Comparison of ENCODE assay signal across 17 cellular contexts in the genomic region with DNA sequence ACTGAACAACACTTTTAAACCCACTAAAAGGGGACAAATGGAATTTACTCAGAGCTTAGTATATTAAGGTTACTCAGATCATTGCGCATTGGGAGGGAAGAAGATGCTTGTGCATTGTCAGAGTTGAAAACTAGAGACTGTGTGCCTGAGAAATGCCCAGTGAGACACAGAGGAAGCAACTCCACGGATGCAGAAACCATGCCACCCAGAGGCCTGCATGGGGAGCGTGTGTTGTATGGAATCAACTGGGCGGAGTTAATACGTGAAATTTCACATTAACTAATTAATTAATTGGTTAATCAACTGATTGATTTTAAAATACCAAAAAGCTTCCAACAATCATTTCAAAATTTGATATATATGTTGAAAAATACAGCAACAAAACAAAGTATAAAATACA.
DNase-seq lines count a peak whose midpoint lies in the region; ATAC-seq and TF ChIP-seq lines count a peak whose summit lies in the region.
"Had no signal": no experiment of that assay in that cellular context is flagged by ENCODE, and none has a peak within 500 bp of the region (broad histone marks: within the 10 kb centered on the region; RNA-seq: fewer than 3 reads in every experiment).

No MANE protein-coding gene starts in this region.

- H3K4me3 ChIP-seq in endodermal cell (ENCODE audit: low read length), result no peak overlapping the region

- TF ChIP-seq CTCF in endodermal cell (conservative IDR thresholded peaks at IDR 0.05) (peak; percentile 55), type B pancreatic cell (conservative IDR thresholded peaks at IDR 0.05) (peak; percentile 18)

- no peak for ATAC-seq in GM21786 (IDR thresholded peaks at IDR 0.05; ENCODE audit: unreplicated experiment)
- ATAC-seq: activated naive CD4-positive, alpha-beta T cell treated with anti-CD3 and anti-CD28 coated beads, Interleukin-2, amount 50 U/mL, for 72 hours had no signal

- DNase-seq in NOMO-1 treated with DMSO at 0.1 percent for 48 hours (lab: John Stamatoyannopoulos, UW; ENCODE audit: unreplicated experiment), result peak; percentile 14
- DNase-seq in NOMO-1 (lab: John Stamatoyannopoulos, UW; ENCODE audit: unreplicated experiment in 2 of 2), result no peak
- peak; percentile 58 to 65 for DNase-seq in NCI-H446 (lab: John Stamatoyannopoulos, UW)
- peak; percentile 47 for DNase-seq in endodermal cell
- DNase-seq in type B pancreatic cell (ENCODE audit: extremely low spot score, unreplicated experiment), result no peak
- DNase-seq in stimulated activated naive CD4-positive, alpha-beta T cell (lab: John Stamatoyannopoulos, UW), result no peak
- DNase-seq in activated T-cell treated with anti-CD3 and anti-CD28 coated beads, Interleukin-2, amount 50 U/mL, for 48 hours, result no peak
- DNase-seq: activated CD8-positive, alpha-beta memory T cell treated with anti-CD3 and anti-CD28 coated beads for 24 hours; cerebellar nuclear complex; posterior cingulate gyrus; stimulated activated CD4-positive, alpha-beta T cell treated with anti-CD3 and anti-CD28 coated beads, Interleukin-1b, Interleukin-23, amount 100 ng/mL, for 48 hours; T1000 had no signal

- no peaks in the 10 kb centered on the region for H3K36me3 ChIP-seq in endodermal cell (ENCODE audit: control insufficient read depth, insufficient read depth, low read length)

- WGBS in endodermal cell (ENCODE audit: insufficient coverage in 1 of 2, insufficient read length in 1 of 2), 2 experiments, result 70 to 87% methylated on average over 2 to 5 of the region's 5 CpGs

- no peak overlapping the region for H3K9ac ChIP-seq in endodermal cell (ENCODE audit: extremely low read depth, low read length, poor library complexity, severe bottlenecking)

- H3K9me3 ChIP-seq in endodermal cell (ENCODE audit: control insufficient read depth, low read length), result no peaks in the 10 kb centered on the region

- peaks cover 6% of the 10 kb centered on the region for H3K4me1 ChIP-seq in endodermal cell (ENCODE audit: control insufficient read depth, insufficient read depth, low read length)

- H3K36me3 Mint-ChIP-seq in endodermal cell (ENCODE audit: low read depth) (no peaks in the 10 kb centered on the region), type B pancreatic cell (no peaks in the 10 kb centered on the region)
- H3K36me3 Mint-ChIP-seq: activated naive CD4-positive, alpha-beta T cell treated with anti-CD3 and anti-CD28 coated beads, Interleukin-2, amount 50 U/mL, for 72 hours had no signal

- H3K27ac ChIP-seq in endodermal cell (ENCODE audit: low read depth, low read length), result no peak overlapping the region
- H3K27ac ChIP-seq: epithelial cell of prostate, RWPE1 had no signal

- H3K27ac Mint-ChIP-seq in endodermal cell (no peak overlapping the region), type B pancreatic cell (no peak overlapping the region)
- H3K27ac Mint-ChIP-seq: activated naive CD4-positive, alpha-beta T cell treated with anti-CD3 and anti-CD28 coated beads, Interleukin-2, amount 50 U/mL, for 72 hours; B cell had no signal

- H3K4me1 Mint-ChIP-seq in endodermal cell (peaks cover 24% of the 10 kb centered on the region), type B pancreatic cell (ENCODE audit: unreplicated experiment) (peaks cover 5% of the 10 kb centered on the region)

- H3K27me3 ChIP-seq in endodermal cell (ENCODE audit: control insufficient read depth, insufficient read depth, low read length, poor library complexity, severe bottlenecking), result no peaks in the 10 kb centered on the region

- H3K27me3 Mint-ChIP-seq in endodermal cell (ENCODE audit: insufficient read depth) (no peaks in the 10 kb centered on the region), type B pancreatic cell (no peaks in the 10 kb centered on the region)
- H3K27me3 Mint-ChIP-seq: B cell had no signal

- H3K4me3 Mint-ChIP-seq in endodermal cell (no peak overlapping the region), type B pancreatic cell (no peak overlapping the region)
- H3K4me3 Mint-ChIP-seq: B cell had no signal

- no peaks in the 10 kb centered on the region for H3K9me3 Mint-ChIP-seq in endodermal cell
- H3K9me3 Mint-ChIP-seq in type B pancreatic cell, result no peaks in the 10 kb centered on the region

Comparison
In these comparisons a context has a peak if more than half of its experiments do, and no peak if none do; other contexts are left out.
1. DNase-seq: peak in NOMO-1 treated with DMSO at 0.1 percent for 48 hours (single experiment), NCI-H446 (2 of 2) and endodermal cell (single experiment); none in NOMO-1 (0 of 2), type B pancreatic cell (single experiment), stimulated activated naive CD4-positive, alpha-beta T cell (0 of 6) and activated T-cell treated with anti-CD3 and anti-CD28 coated beads, Interleukin-2, amount 50 U/mL, for 48 hours (0 of 2).